13 cellular contexts compared by ENCODE assay signal in the genomic region with DNA sequence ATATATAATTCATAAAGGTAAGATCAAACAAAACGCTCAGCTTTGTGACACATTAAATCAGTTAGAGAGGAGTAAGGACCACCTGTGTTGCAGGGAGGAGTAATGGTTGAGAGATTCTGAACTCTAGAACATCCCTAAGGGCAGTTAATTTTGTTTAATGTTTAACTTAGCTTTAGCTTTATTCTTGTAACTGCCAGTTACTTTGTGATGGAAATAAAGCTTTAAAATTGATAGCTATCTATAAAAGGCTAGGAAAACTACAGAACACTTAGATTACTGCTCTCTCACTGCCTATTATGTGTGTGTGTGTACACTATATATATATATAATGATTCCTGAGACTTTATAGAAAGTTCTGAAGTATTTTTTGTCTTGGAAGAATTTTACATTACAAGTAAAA. TPM values are rescaled to one million over a fixed set of nuclear protein-coding genes. Genes with fewer than 3 reads are reported as not detected.
DNase-seq lines count a peak whose midpoint lies in the region; ATAC-seq and TF ChIP-seq lines count a peak whose summit lies in the region.
"Had no signal": no experiment of that assay in that cellular context is flagged by ENCODE, and none has a peak within 500 bp of the region (broad histone marks: within the 10 kb centered on the region; RNA-seq: fewer than 3 reads in every experiment).

No MANE protein-coding gene starts in this region.

- DNase-seq in left lung: no peak
- DNase-seq in nucleus accumbens (lab: John Stamatoyannopoulos, UW): no peak
- no peak for DNase-seq in posterior cingulate gyrus
- DNase-seq in D341Med (ENCODE audit: low spot score): no peak
- no peak for DNase-seq in substantia nigra (lab: John Stamatoyannopoulos, UW)
- DNase-seq: activated CD8-positive, alpha-beta memory T cell treated with anti-CD3 and anti-CD28 coated beads, Interleukin-2, amount 10 ng/mL, durations not matched to agents 7 days and 5 days; CD4-positive, alpha-beta memory T cell; NCI-H524 treated with DMSO at 0.1 percent for 48 hours; stimulated activated naive CD8-positive, alpha-beta T cell treated with anti-CD3 and anti-CD28 coated beads, Interleukin-15, Interleukin-2, amounts not matched to agents 100 U/mL and 50 U/mL, for 24 hours had no signal

- H2AFZ ChIP-seq in ACC112 (ENCODE audit: low read length, unreplicated experiment): no peak overlapping the region

- intact Hi-C loops in left lung (cut with DNase I): no loop called here
- intact Hi-C loops in posterior cingulate gyrus (cut with DNase I): no loop called here

- H3K4me3 ChIP-seq in ACC112 (ENCODE audit: low read depth, low read length): peak overlapping the region; percentile 41; the same call in 1 of the 2 replicates
- no peak overlapping the region for H3K4me3 ChIP-seq in left lung
- H3K4me3 ChIP-seq: gastroesophageal sphincter had no signal

- H3K9me3 ChIP-seq in left lung: no peaks in the 10 kb centered on the region
- H3K9me3 ChIP-seq: gastroesophageal sphincter had no signal

- H3K27me3 ChIP-seq in ACC112 (ENCODE audit: insufficient read depth, low read length) (no peaks in the 10 kb centered on the region), left lung (no peaks in the 10 kb centered on the region)
- H3K27me3 ChIP-seq: gastroesophageal sphincter had no signal

- H3K4me1 ChIP-seq in ACC112 (ENCODE audit: control insufficient read depth, insufficient read depth, low read length, unreplicated experiment): peaks cover 63% of the 10 kb centered on the region
- peaks cover 17 to 29% of the 10 kb centered on the region in 2 donors for H3K4me1 ChIP-seq in left lung

- peak; percentile 70 for ATAC-seq in GM21619 (IDR thresholded peaks at IDR 0.05; ENCODE audit: unreplicated experiment)
- no peak for ATAC-seq in left lung
- ATAC-seq: activated CD8-positive, alpha-beta memory T cell treated with anti-CD3 and anti-CD28 coated beads, Interleukin-2, amount 10 ng/mL, durations not matched to agents 7 days and 5 days; gastroesophageal sphincter; stimulated activated naive CD8-positive, alpha-beta T cell treated with anti-CD3 and anti-CD28 coated beads, Interleukin-15, Interleukin-2, amounts not matched to agents 100 U/mL and 50 U/mL, for 24 hours had no signal

- peaks cover 51% of the 10 kb centered on the region for H3K79me2 ChIP-seq in ACC112 (ENCODE audit: control insufficient read depth, insufficient read depth, low read length, unreplicated experiment)

- TF ChIP-seq CTCF in VCaP (conservative IDR thresholded peaks at IDR 0.05) (no peak), left lung (IDR thresholded peaks at IDR 0.05) (no peak)

- peak overlapping the region; percentile 64 for H3K27ac ChIP-seq in ACC112 (ENCODE audit: low read depth, low read length)
- peak overlapping the region; percentile 57 for H3K27ac ChIP-seq in VCaP
- peak overlapping the region; percentile 36 to 78 for H3K27ac ChIP-seq in left lung
- H3K27ac ChIP-seq in substantia nigra (ENCODE audit: low read depth, low read length, poor library complexity, severe bottlenecking): no peak overlapping the region
- H3K27ac ChIP-seq: gastroesophageal sphincter had no signal

- peaks cover 48% of the 10 kb centered on the region for H3K36me3 ChIP-seq in ACC112 (ENCODE audit: insufficient read depth, low read length)
- peaks cover 0 to 89% of the 10 kb centered on the region in 2 donors for H3K36me3 ChIP-seq in left lung

RNA-seq across cellular contexts. Expression of a gene that starts 37.8 kb away (rescaled TPM):
- 10 to 100 TPM; 15.4 to 23.9 TPM for total RNA-seq in left lung

RNA-seq across cellular contexts. Expression of a gene that starts 38.0 kb away (rescaled TPM):
- 100 to 1,000 TPM; 306 to 343 TPM for total RNA-seq in left lung

RNA-seq across cellular contexts. Expression of a gene that starts 49.7 kb away (rescaled TPM):
- 100 to 1,000 TPM; 315 to 335 TPM for total RNA-seq in left lung
